Comparison of ENCODE assay signal across 13 cellular contexts in the genomic region with DNA sequence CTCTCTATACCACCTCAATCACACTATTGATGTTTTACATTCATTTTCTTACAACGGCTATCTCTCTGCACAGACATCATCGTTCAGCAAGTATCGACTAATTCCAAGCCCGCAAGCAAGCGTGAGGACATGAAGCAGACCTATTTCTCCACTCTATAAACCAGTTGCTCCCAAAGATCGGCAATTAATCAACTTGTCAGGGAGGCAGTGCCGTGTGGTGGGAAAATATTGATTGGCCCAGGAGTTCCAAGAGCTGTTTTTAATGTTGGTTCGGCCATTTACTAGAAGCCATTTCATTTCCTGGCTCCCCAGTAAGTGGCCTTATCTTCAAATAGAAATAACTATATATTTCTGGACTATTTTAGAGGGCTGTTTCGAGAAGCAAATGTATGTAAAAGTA.
"Had no signal": no experiment of that assay in that cellular context is flagged by ENCODE, and none has a peak within 500 bp of the region (broad histone marks: within the 10 kb centered on the region; RNA-seq: fewer than 3 reads in every experiment).

No MANE protein-coding gene starts in this region.

- H3K27me3 ChIP-seq: cardiac muscle cell, sigmoid colon had no signal

- H3K4me3 ChIP-seq: cardiac muscle cell, lower lobe of right lung, sigmoid colon had no signal

- H3K36me3 Mint-ChIP-seq: activated CD4-positive, alpha-beta memory T cell treated with anti-CD3 and anti-CD28 coated beads for 36 hours; activated CD8-positive, alpha-beta memory T cell treated with anti-CD3 and anti-CD28 coated beads, Interleukin-2, amount 10 ng/mL, durations not matched to agents 7 days and 5 days had no signal

- H3K9me3 Mint-ChIP-seq: activated T-cell treated with anti-CD3 and anti-CD28 coated beads, Interleukin-2, amount 50 U/mL, for 24 hours had no signal

- H3K9me3 ChIP-seq: lower lobe of right lung, sigmoid colon had no signal

- H3K36me3 ChIP-seq: cardiac muscle cell, lower lobe of right lung, sigmoid colon had no signal

- H3K27ac ChIP-seq: cardiac muscle cell, lower lobe of right lung, sigmoid colon had no signal

- H3K4me1 Mint-ChIP-seq: activated CD4-positive, alpha-beta T cell treated with anti-CD3 and anti-CD28 coated beads for 36 hours had no signal

- DNase-seq: activated CD4-positive, alpha-beta memory T cell treated with anti-CD3 and anti-CD28 coated beads for 36 hours; activated CD4-positive, alpha-beta T cell treated with anti-CD3 and anti-CD28 coated beads for 36 hours; activated CD8-positive, alpha-beta memory T cell treated with anti-CD3 and anti-CD28 coated beads, Interleukin-2, amount 10 ng/mL, durations not matched to agents 7 days and 5 days; activated effector memory CD4-positive, alpha-beta T cell treated with Interleukin-2 at 50 U/mL for 16 hours; activated naive CD4-positive, alpha-beta T cell treated with anti-CD3 and anti-CD28 coated beads, Interleukin-2, amount 50 U/mL, for 16 hours; activated T-cell treated with anti-CD3 and anti-CD28 coated beads, Interleukin-2, amount 50 U/mL, for 24 hours; left colon; lower lobe of right lung; sigmoid colon; stimulated activated CD4-positive, alpha-beta T cell treated with anti-CD3 and anti-CD28 coated beads, Interleukin-1b, Interleukin-23, amount 100 ng/mL, for 48 hours had no signal

- H3K27ac Mint-ChIP-seq: activated CD4-positive, alpha-beta memory T cell treated with anti-CD3 and anti-CD28 coated beads for 36 hours; activated CD4-positive, alpha-beta T cell treated with anti-CD3 and anti-CD28 coated beads for 36 hours; activated CD8-positive, alpha-beta memory T cell treated with anti-CD3 and anti-CD28 coated beads, Interleukin-2, amount 10 ng/mL, durations not matched to agents 7 days and 5 days; activated T-cell treated with anti-CD3 and anti-CD28 coated beads, Interleukin-2, amount 50 U/mL, for 24 hours had no signal

- H3K27me3 Mint-ChIP-seq: activated CD4-positive, alpha-beta memory T cell treated with anti-CD3 and anti-CD28 coated beads for 36 hours; activated CD4-positive, alpha-beta T cell treated with anti-CD3 and anti-CD28 coated beads for 36 hours; activated CD8-positive, alpha-beta memory T cell treated with anti-CD3 and anti-CD28 coated beads, Interleukin-2, amount 10 ng/mL, durations not matched to agents 7 days and 5 days; activated T-cell treated with anti-CD3 and anti-CD28 coated beads, Interleukin-2, amount 50 U/mL, for 24 hours had no signal

- ATAC-seq: activated CD4-positive, alpha-beta T cell treated with anti-CD3 and anti-CD28 coated beads for 36 hours; activated CD8-positive, alpha-beta memory T cell treated with anti-CD3 and anti-CD28 coated beads, Interleukin-2, amount 10 ng/mL, durations not matched to agents 7 days and 5 days; esophagus mucosa; left colon; lower lobe of right lung had no signal

- H3K4me3 Mint-ChIP-seq: activated CD4-positive, alpha-beta memory T cell treated with anti-CD3 and anti-CD28 coated beads for 36 hours; activated CD4-positive, alpha-beta T cell treated with anti-CD3 and anti-CD28 coated beads for 36 hours; activated CD8-positive, alpha-beta memory T cell treated with anti-CD3 and anti-CD28 coated beads, Interleukin-2, amount 10 ng/mL, durations not matched to agents 7 days and 5 days; activated T-cell treated with anti-CD3 and anti-CD28 coated beads, Interleukin-2, amount 50 U/mL, for 24 hours; neural crest cell had no signal
